11 cellular contexts compared by ENCODE assay signal in genomic region chr1:94621392-94621791, GRCh38.
DNase-seq lines count a peak whose midpoint lies in the region; ATAC-seq, FAIRE-seq and TF ChIP-seq lines count a peak whose summit lies in the region.
"Had no signal": no experiment of that assay in that cellular context is flagged by ENCODE, and none has a peak within 500 bp of the region (broad histone marks: within the 10 kb centered on the region; RNA-seq: fewer than 3 reads in every experiment).

No MANE protein-coding gene starts in this region.

- H3K4me1 ChIP-seq in IMR-90 (ENCODE audit: control insufficient read depth, insufficient read depth, low read length) (peaks cover 30% of the 10 kb centered on the region), lung (ENCODE audit: control insufficient read depth in 2 of 2, insufficient read depth in 2 of 2, low read length in 2 of 2) (peaks cover 0 to 7% of the 10 kb centered on the region in 2 donors)

- H3K36me3 Mint-ChIP-seq in stimulated activated naive B cell treated with anti-CD40 and anti-IgM and Interleukin-4, amounts not matched to agents 10 μg/mL and 1 μg/mL and 100 μg/mL, for 72 hours, result peaks cover 4% of the 10 kb centered on the region in 2 donors
- H3K36me3 Mint-ChIP-seq: CD14-positive monocyte had no signal

- H3K27ac ChIP-seq in IMR-90 (ENCODE audit: insufficient read depth, low read length) (peak overlapping the region; percentile 40; the same call in 1 of the 2 replicates), lung (ENCODE audit: low read depth in 1 of 2, low read length in 1 of 2) (no peak overlapping the region)

- H3K9me3 ChIP-seq in IMR-90 (ENCODE audit: control insufficient read depth, insufficient read depth, low read length) (0 out of 2 replicates have a peak, but pooled peaks cover 2% of the 10 kb centered on the region), lung (ENCODE audit: control insufficient read depth in 2 of 2, insufficient read depth in 1 of 2, low read length in 1 of 2) (no peaks in the 10 kb centered on the region)

- peak overlapping the region; percentile 99 for H2BK20ac ChIP-seq in IMR-90 (ENCODE audit: low read depth, low read length)

- H2AFZ ChIP-seq in IMR-90 (replicated peaks; ENCODE audit: low read length, poor library complexity), result peak overlapping the region; percentile 25

- peak overlapping the region; percentile 87 for H2BK15ac ChIP-seq in IMR-90 (ENCODE audit: low read depth, low read length)

- no peaks in the 10 kb centered on the region for H4K20me1 ChIP-seq in IMR-90 (ENCODE audit: insufficient read depth, low read length)

- H3K9ac ChIP-seq in IMR-90 (ENCODE audit: low read depth, low read length), result no peak overlapping the region

- peak overlapping the region; percentile 74 for H3K18ac ChIP-seq in IMR-90 (ENCODE audit: low read depth, low read length)

- DNase-seq in Caki2 (ENCODE audit: low read depth), result peak; percentile 28
- peak; percentile 52 for DNase-seq in IMR-90
- DNase-seq in astrocyte of the hippocampus (ENCODE audit: low read depth, low spot score), result peak; percentile 55
- no peak for DNase-seq in lung (ENCODE audit: low spot score)
- no peak for DNase-seq in GM19239 (ENCODE audit: insufficient read length, low spot score)
- DNase-seq in stimulated activated naive B cell treated with anti-CD40 and anti-IgM and Interleukin-4, amounts not matched to agents 10 μg/mL and 1 μg/mL and 100 μg/mL, for 72 hours, result no peak
- DNase-seq in foreskin fibroblast, result no peak
- DNase-seq: stimulated activated naive CD8-positive, alpha-beta T cell treated with anti-CD3 and anti-CD28 coated beads, Interleukin-15, amount 100 ng/mL, for 72 hours had no signal

- peaks cover 7 to 9% of the 10 kb centered on the region in 2 donors for H3K9me3 Mint-ChIP-seq in stimulated activated naive B cell treated with anti-CD40 and anti-IgM and Interleukin-4, amounts not matched to agents 10 μg/mL and 1 μg/mL and 100 μg/mL, for 72 hours

- no peak overlapping the region for H3K4me3 ChIP-seq in IMR-90 (ENCODE audit: insufficient read depth, low read depth, low read length)
- H3K4me3 ChIP-seq in lung, result no peak overlapping the region
- H3K4me3 ChIP-seq in foreskin fibroblast (ENCODE audit: low read depth in 1 of 2, low read length in 2 of 2), result no peak overlapping the region

- in situ Hi-C loops in Caki2 (cut with HindIII; ENCODE audit: low pct_unique_long_range_greater_than_20kb, low sequenced_read_pairs), result no loop called here
- in situ Hi-C loops in IMR-90 (cut with MboI; ENCODE audit: low sequenced_read_pairs), result no loop called here

- POLR2A ChIA-PET in IMR-90 (lab: Charles Lee; ENCODE audit: unreplicated experiment), result no interaction called here

- CTCF ChIA-PET in IMR-90 (lab: Yijun Ruan, JAX), result no interaction called here

- peak overlapping the region; percentile 34 for H2AK9ac ChIP-seq in IMR-90 (replicated peaks; ENCODE audit: low read depth, low read length, poor library complexity)

- ATAC-seq in IMR-90 (ENCODE audit: low read depth) (no peak; the same call in 1 of the 2 replicates), lung (ENCODE audit: insufficient read depth, low FRiP score) (peak; percentile 24), HG02759 (IDR thresholded peaks at IDR 0.05; ENCODE audit: unreplicated experiment) (no peak)
- no peak for ATAC-seq in stimulated activated naive B cell treated with anti-CD40 and anti-IgM and Interleukin-4, amounts not matched to agents 10 μg/mL and 1 μg/mL and 100 μg/mL, for 72 hours (replicated peaks)
- ATAC-seq: activated naive CD4-positive, alpha-beta T cell treated with anti-CD3 and anti-CD28 coated beads, Interleukin-2, amount 50 U/mL, for 72 hours; stimulated activated naive CD8-positive, alpha-beta T cell treated with anti-CD3 and anti-CD28 coated beads, Interleukin-15, amount 100 ng/mL, for 72 hours had no signal

- FAIRE-seq in GM19239 (lab: Jason Lieb, UNC), result no peak

- dilution Hi-C loops in IMR-90 (cut with HindIII; ENCODE audit: low sequenced_read_pairs, unreplicated experiment), result no loop called here

- H3K4me2 ChIP-seq in IMR-90 (ENCODE audit: low read depth, low read length), result no peak overlapping the region

- no peaks in the 10 kb centered on the region for H3K4me1 Mint-ChIP-seq in stimulated activated naive B cell treated with anti-CD40 and anti-IgM and Interleukin-4, amounts not matched to agents 10 μg/mL and 1 μg/mL and 100 μg/mL, for 72 hours
- H3K4me1 Mint-ChIP-seq: stimulated activated naive CD8-positive, alpha-beta T cell treated with anti-CD3 and anti-CD28 coated beads, Interleukin-15, amount 100 ng/mL, for 72 hours had no signal

- TF ChIP-seq RAD21 in IMR-90 (IDR thresholded peaks at IDR 0.05; ENCODE audit: low read length), result no peak

- peaks cover 4 to 7% of the 10 kb centered on the region in 2 donors for H3K27me3 Mint-ChIP-seq in stimulated activated naive B cell treated with anti-CD40 and anti-IgM and Interleukin-4, amounts not matched to agents 10 μg/mL and 1 μg/mL and 100 μg/mL, for 72 hours

- no peak for TF ChIP-seq CTCF in IMR-90 (conservative IDR thresholded peaks at IDR 0.05; ENCODE audit: low read depth, low read length)
- TF ChIP-seq CTCF in lung (IDR thresholded peaks at IDR 0.05; ENCODE audit: control extremely low read depth, extremely low read depth), result no peak
- TF ChIP-seq CTCF in foreskin fibroblast (IDR thresholded peaks at IDR 0.05; ENCODE audit: low read depth, low read length), result no peak

- peak overlapping the region; percentile 91 for H3K4ac ChIP-seq in IMR-90 (ENCODE audit: low read depth, low read length)

- H3K27me3 ChIP-seq in IMR-90 (ENCODE audit: control insufficient read depth, insufficient read depth, low read length), result no peaks in the 10 kb centered on the region
- H3K27me3 ChIP-seq in lung (ENCODE audit: control insufficient read depth, insufficient read depth), result no peaks in the 10 kb centered on the region

- H2BK5ac ChIP-seq in IMR-90 (ENCODE audit: low read depth, low read length, poor library complexity, severe bottlenecking), result peak overlapping the region; percentile 64

- peak overlapping the region; percentile 93 for H2AK5ac ChIP-seq in IMR-90 (ENCODE audit: low read depth, low read length)

- H3K4me3 Mint-ChIP-seq in stimulated activated naive B cell treated with anti-CD40 and anti-IgM and Interleukin-4, amounts not matched to agents 10 μg/mL and 1 μg/mL and 100 μg/mL, for 72 hours, result no peak overlapping the region
- H3K4me3 Mint-ChIP-seq: CD14-positive monocyte; stimulated activated naive CD8-positive, alpha-beta T cell treated with anti-CD3 and anti-CD28 coated beads, Interleukin-15, amount 100 ng/mL, for 72 hours had no signal

- peak overlapping the region; percentile 81 for H3K14ac ChIP-seq in IMR-90 (replicated peaks; ENCODE audit: low read depth, low read length)

- H3K23ac ChIP-seq in IMR-90 (ENCODE audit: low read depth, low read length), result peak overlapping the region; percentile 79

- peaks cover 33% of the 10 kb centered on the region for H3K9me1 ChIP-seq in IMR-90 (ENCODE audit: insufficient read depth, low read length)

- no TSS peak for BruUV-seq in IMR-90 (replicated peaks; lab: Mats Ljungman, UMichigan)

- no peak overlapping the region for H3K27ac Mint-ChIP-seq in stimulated activated naive B cell treated with anti-CD40 and anti-IgM and Interleukin-4, amounts not matched to agents 10 μg/mL and 1 μg/mL and 100 μg/mL, for 72 hours
- H3K27ac Mint-ChIP-seq: activated naive CD4-positive, alpha-beta T cell treated with anti-CD3 and anti-CD28 coated beads, Interleukin-2, amount 50 U/mL, for 72 hours; CD14-positive monocyte; stimulated activated naive CD8-positive, alpha-beta T cell treated with anti-CD3 and anti-CD28 coated beads, Interleukin-15, amount 100 ng/mL, for 72 hours had no signal

- H4K91ac ChIP-seq in IMR-90 (ENCODE audit: insufficient read depth, low read depth, low read length), result peak overlapping the region; percentile 89

- H4K8ac ChIP-seq in IMR-90 (ENCODE audit: low read depth in 2 of 2, low read length in 2 of 2), result peak overlapping the region; percentile 85 to 89

- WGBS in IMR-90 (ENCODE audit: extremely low coverage in 2 of 2, insufficient read length in 1 of 2), 2 experiments, result no CpG with 5 or more reads among the region's 3 CpGs
- WGBS in lung, 2 donors, result 36 to 43% methylated on average over 3 of the region's 3 CpGs

- H3K36me3 ChIP-seq in IMR-90 (ENCODE audit: control insufficient read depth, insufficient read depth, low read length) (no peaks in the 10 kb centered on the region), lung (ENCODE audit: control insufficient read depth in 2 of 2, insufficient read depth in 2 of 2, low read length in 2 of 2) (no peaks in the 10 kb centered on the region)

- intact Hi-C loops in IMR-90 (cut with micrococcal nuclease), result no loop called here

- no peak overlapping the region for H3K56ac ChIP-seq in IMR-90 (ENCODE audit: extremely low read depth, insufficient read depth, low read length)

- peaks cover 0 to 12% of the 10 kb centered on the region in 2 experiments; a peak in 2 of 4 replicates for H3K79me1 ChIP-seq in IMR-90 (ENCODE audit: low read depth in 1 of 2, low read length in 2 of 2)

- peak overlapping the region; percentile 96 for H2BK120ac ChIP-seq in IMR-90 (ENCODE audit: low read depth, low read length)

- peak overlapping the region; percentile 66 for H4K5ac ChIP-seq in IMR-90 (ENCODE audit: low read depth, low read length)

- no peak for TF ChIP-seq POLR2A in IMR-90 (IDR thresholded peaks at IDR 0.05; ENCODE audit: low read depth, low read length)

TF ChIP-seq in IMR-90, 13 proteins besides CTCF, POLR2A, EP300 and RAD21:
- TF ChIP-seq MAZ (IDR thresholded peaks at IDR 0.05; ENCODE audit: borderline replicate concordance, low read depth, low read length) (no peak), RFX5 (IDR thresholded peaks at IDR 0.05; ENCODE audit: low read depth, low read length) (no peak), ELK1 (IDR thresholded peaks at IDR 0.05; ENCODE audit: borderline replicate concordance, low read depth, low read length) (no peak), BHLHE40 (IDR thresholded peaks at IDR 0.05; ENCODE audit: low read depth, low read length) (no peak; the same call in 1 of the 2 replicates), SMC3 (IDR thresholded peaks at IDR 0.05; ENCODE audit: low read depth, low read length) (no peak), CHD1 (IDR thresholded peaks at IDR 0.05; ENCODE audit: low read depth, low read length) (no peak)

Comparison
In these comparisons a context has a peak if more than half of its experiments do, and no peak if none do; other contexts are left out.
1. DNase-seq: peak in Caki2 (single experiment), IMR-90 (single experiment) and astrocyte of the hippocampus (single experiment); none in lung (single experiment), GM19239 (single experiment), stimulated activated naive B cell treated with anti-CD40 and anti-IgM and Interleukin-4, amounts not matched to agents 10 μg/mL and 1 μg/mL and 100 μg/mL, for 72 hours (single experiment) and foreskin fibroblast (0 of 2).